23 cellular contexts compared by ENCODE assay signal in genomic region chr10:85594239-85594638, GRCh38.
A peak's percentile ranks its signal among the peaks of the same experiment; 100 is the strongest.
DNase-seq lines count a peak whose midpoint lies in the region; ATAC-seq and TF ChIP-seq lines count a peak whose summit lies in the region.
"Had no signal": no experiment of that assay in that cellular context is flagged by ENCODE, and none has a peak within 500 bp of the region (broad histone marks: within the 10 kb centered on the region; RNA-seq: fewer than 3 reads in every experiment).

No MANE protein-coding gene starts in this region.

- H3K27me3 ChIP-seq in CD4-positive, alpha-beta T cell (ENCODE audit: control insufficient read depth, insufficient read depth, low read length), result no peaks in the 10 kb centered on the region
- H3K27me3 ChIP-seq in mesendoderm (ENCODE audit: insufficient read depth, low read length, poor library complexity) (no peaks in the 10 kb centered on the region), H9 (ENCODE audit: insufficient read depth, low read length) (no peaks in the 10 kb centered on the region)

- H2BK15ac ChIP-seq in mesendoderm (replicated peaks; ENCODE audit: low read depth) (no peak overlapping the region), H9 (ENCODE audit: low read depth, low read length) (no peak overlapping the region)

- H4K5ac ChIP-seq in mesendoderm (ENCODE audit: low read length), result no peak overlapping the region
- no peak overlapping the region for H4K5ac ChIP-seq in H9 (ENCODE audit: insufficient read length, low read depth, low read length)

- no peaks in the 10 kb centered on the region for H3K27me3 Mint-ChIP-seq in CD4-positive, alpha-beta T cell
- H3K27me3 Mint-ChIP-seq in activated T-helper 17 cell treated with anti-CD3 and anti-CD28 coated beads, Interleukin-2, amount 50 U/mL, for 72 hours, result no peaks in the 10 kb centered on the region
- H3K27me3 Mint-ChIP-seq in natural killer cell (ENCODE audit: low read depth in 2 of 2) (no peaks in the 10 kb centered on the region), H9 (ENCODE audit: low read depth) (no peaks in the 10 kb centered on the region)

- ATAC-seq in CD4-positive, alpha-beta T cell (ENCODE audit: poor library complexity), result peak; percentile 43
- ATAC-seq in GM18867 (IDR thresholded peaks at IDR 0.05; ENCODE audit: unreplicated experiment) (peak; percentile 45), natural killer cell (no peak)
- peak; percentile 80 for ATAC-seq in activated T-helper 17 cell treated with anti-CD3 and anti-CD28 coated beads, Interleukin-2, amount 50 U/mL, for 72 hours (replicated peaks)
- ATAC-seq: CD8-positive, alpha-beta T cell; K562; left ventricle myocardium superior had no signal

- TF ChIP-seq CTCF in CD4-positive, alpha-beta T cell (IDR thresholded peaks at IDR 0.05), result no peak
- no peak for TF ChIP-seq CTCF in natural killer cell (IDR thresholded peaks at IDR 0.05)
- no peak for TF ChIP-seq CTCF in coronary artery (IDR thresholded peaks at IDR 0.05)
- TF ChIP-seq CTCF in H9 (conservative IDR thresholded peaks at IDR 0.05), result no peak

- H2BK120ac ChIP-seq in mesendoderm (ENCODE audit: low read depth, low read length) (no peak overlapping the region), H9 (ENCODE audit: low read depth, low read length, poor library complexity, severe bottlenecking) (no peak overlapping the region)

- no peaks in the 10 kb centered on the region for H3K36me3 ChIP-seq in mesendoderm (ENCODE audit: control insufficient read depth, insufficient read depth, low read length)

- no peaks in the 10 kb centered on the region for H3K79me2 ChIP-seq in mesendoderm (ENCODE audit: control insufficient read depth, insufficient read depth, low read length)
- H3K79me2 ChIP-seq in H9 (ENCODE audit: insufficient read depth, low read length), result no peaks in the 10 kb centered on the region

- H3K4ac ChIP-seq in mesendoderm (ENCODE audit: low read depth, low read length) (no peak overlapping the region), H9 (ENCODE audit: low read depth, low read length) (no peak overlapping the region)

- H3K4me2 ChIP-seq in mesendoderm (ENCODE audit: low read length) (no peak overlapping the region), H9 (ENCODE audit: insufficient read depth, insufficient read length, low read length) (no peak overlapping the region)
- H3K4me2 ChIP-seq: PC-9 had no signal

- no peak overlapping the region for H4K8ac ChIP-seq in mesendoderm (ENCODE audit: low read depth, low read length)
- H4K8ac ChIP-seq in H9 (replicated peaks; ENCODE audit: insufficient read length, low read depth, low read length), result no peak overlapping the region

- H4K20me1 ChIP-seq in H9 (ENCODE audit: control insufficient read depth, insufficient read depth, insufficient read length), result no peaks in the 10 kb centered on the region

- H3K23ac ChIP-seq in mesendoderm (ENCODE audit: low read length) (no peak overlapping the region), H9 (ENCODE audit: insufficient read length, low read depth, low read length) (no peak overlapping the region)

- H3K27ac ChIP-seq in CD4-positive, alpha-beta T cell (ENCODE audit: low read depth, low read length), result no peak overlapping the region
- H3K27ac ChIP-seq in mesendoderm (ENCODE audit: low read depth, low read length) (no peak overlapping the region), coronary artery (no peak overlapping the region), H9 (ENCODE audit: insufficient read length, low read depth, low read length) (no peak overlapping the region)
- H3K27ac ChIP-seq: PC-9 had no signal

- no peak overlapping the region for H2BK20ac ChIP-seq in H9 (ENCODE audit: low read depth, low read length, poor library complexity, severe bottlenecking)

- H3K18ac ChIP-seq in mesendoderm (ENCODE audit: low read length), result no peak overlapping the region
- no peak overlapping the region for H3K18ac ChIP-seq in H9 (ENCODE audit: insufficient read length, low read depth, low read length)

- no peaks in the 10 kb centered on the region for H3K4me1 ChIP-seq in mesendoderm (ENCODE audit: control insufficient read depth, low read depth, low read length)
- no peaks in the 10 kb centered on the region for H3K4me1 ChIP-seq in H9 (ENCODE audit: insufficient read depth, low read length)

- peak overlapping the region; percentile 19 for H3K27ac Mint-ChIP-seq in CD4-positive, alpha-beta T cell
- H3K27ac Mint-ChIP-seq in activated T-helper 17 cell treated with anti-CD3 and anti-CD28 coated beads, Interleukin-2, amount 50 U/mL, for 72 hours, result peak overlapping the region; percentile 18
- no peak overlapping the region for H3K27ac Mint-ChIP-seq in natural killer cell
- no peak overlapping the region for H3K27ac Mint-ChIP-seq in H9
- H3K27ac Mint-ChIP-seq: activated T-helper 1 cell treated with anti-CD3 and anti-CD28 coated beads, Interleukin-12 subunit alpha, Interleukin-12 subunit beta, Interleukin-2, Interleukin-4 antibody, amounts not matched to agents 30 ng/mL and 10 ng/mL and 1 ng/mL, durations not matched to agents 14 hours and 24 hours and 36 hours; CD8-positive, alpha-beta T cell; type B pancreatic cell had no signal

- POLR2A ChIA-PET in CD4-positive, alpha-beta T cell (lab: Charles Lee), result interaction anchor here (0.5 to 3.5 kb wide), 3 partner anchors 13 to 145 kb away, joined by 3 to 28 read pairs (median 10); no protein-coding TSS in a partner anchor

- intact Hi-C loops in CD4-positive, alpha-beta T cell (cut with DNase I, micrococcal nuclease), result loop anchor here in 1 of 2 experiments (2.0 kb wide), 1 partner anchor 19 kb away; no protein-coding TSS in a partner anchor
- intact Hi-C loops in natural killer cell (cut with micrococcal nuclease), result no loop called here
- intact Hi-C loops in cardiac septum (cut with DNase I), result no loop called here

- H3K9ac ChIP-seq in mesendoderm (ENCODE audit: low read length), result no peak overlapping the region
- no peak overlapping the region for H3K9ac ChIP-seq in H9 (ENCODE audit: extremely low read depth, insufficient read length, low read length)

- H3K36me3 Mint-ChIP-seq in CD4-positive, alpha-beta T cell (ENCODE audit: low read depth), result no peaks in the 10 kb centered on the region
- no peaks in the 10 kb centered on the region for H3K36me3 Mint-ChIP-seq in activated T-helper 17 cell treated with anti-CD3 and anti-CD28 coated beads, Interleukin-2, amount 50 U/mL, for 72 hours (ENCODE audit: low read depth)
- H3K36me3 Mint-ChIP-seq in natural killer cell, result no peaks in the 10 kb centered on the region
- no peaks in the 10 kb centered on the region for H3K36me3 Mint-ChIP-seq in H9 (ENCODE audit: insufficient read depth in 1 of 3, low read depth in 3 of 3)
- H3K36me3 Mint-ChIP-seq: activated naive CD4-positive, alpha-beta T cell treated with anti-CD3 and anti-CD28 coated beads, Interleukin-2, amount 50 U/mL, for 72 hours; CD8-positive, alpha-beta T cell; type B pancreatic cell had no signal

- H3K4me3 ChIP-seq in mesendoderm (ENCODE audit: low read length) (no peak overlapping the region), coronary artery (no peak overlapping the region)
- H3K4me3 ChIP-seq: K562, PC-9 had no signal

- H2BK12ac ChIP-seq in H9 (ENCODE audit: insufficient read length, low read depth, low read length), result no peak overlapping the region

- H3K23me2 ChIP-seq in H9 (ENCODE audit: insufficient read length, low read depth, low read length, poor library complexity, severe bottlenecking), result no peaks in the 10 kb centered on the region

- no peak overlapping the region for H2AFZ ChIP-seq in H9 (ENCODE audit: low read length)
- H2AFZ ChIP-seq: PC-9 had no signal

- H4K91ac ChIP-seq in H9 (ENCODE audit: insufficient read length, low read depth, low read length), result no peak overlapping the region

- no peak overlapping the region for H2BK5ac ChIP-seq in mesendoderm (ENCODE audit: low read length)
- H2BK5ac ChIP-seq in H9 (ENCODE audit: insufficient read length, low read length), result no peak overlapping the region

- no peak for DNase-seq in CD4-positive, alpha-beta T cell
- DNase-seq in mesendoderm (peak; percentile 62), natural killer cell (no peak), coronary artery (ENCODE audit: low spot score) (no peak), H9 (no peak), cardiac septum (ENCODE audit: low spot score) (no peak)
- DNase-seq: activated CD4-positive, CD25-positive, alpha-beta regulatory T cell treated with anti-CD3 and anti-CD28 coated beads, Interleukin-2, amount 50 U/mL, for 72 hours; central memory CD4-positive, alpha-beta T cell; DMS153; foreskin fibroblast; left ventricle myocardium superior; NCI-H510A; PC-9; SHP77 treated with DMSO at 0.1 percent for 48 hours; stimulated activated CD4-positive, alpha-beta T cell treated with anti-CD3 and anti-CD28 coated beads, Interleukin-15, amount 100 ng/mL, for 24 hours; SW 1271 had no signal

- CTCF ChIA-PET in CD4-positive, alpha-beta T cell (lab: Charles Lee), result no interaction called here

- H3K9me3 Mint-ChIP-seq in CD4-positive, alpha-beta T cell, result no peaks in the 10 kb centered on the region
- H3K9me3 Mint-ChIP-seq in activated T-helper 17 cell treated with anti-CD3 and anti-CD28 coated beads, Interleukin-2, amount 50 U/mL, for 72 hours, result no peaks in the 10 kb centered on the region
- H3K9me3 Mint-ChIP-seq in natural killer cell, result no peaks in the 10 kb centered on the region
- H3K9me3 Mint-ChIP-seq in H9, result no peaks in the 10 kb centered on the region
- H3K9me3 Mint-ChIP-seq: activated naive CD4-positive, alpha-beta T cell treated with anti-CD3 and anti-CD28 coated beads, Interleukin-2, amount 50 U/mL, for 72 hours; activated T-helper 1 cell treated with anti-CD3 and anti-CD28 coated beads, Interleukin-12 subunit alpha, Interleukin-12 subunit beta, Interleukin-2, Interleukin-4 antibody, amounts not matched to agents 30 ng/mL and 10 ng/mL and 1 ng/mL, durations not matched to agents 14 hours and 24 hours and 36 hours; CD8-positive, alpha-beta T cell; type B pancreatic cell had no signal

- H3K79me1 ChIP-seq in mesendoderm (ENCODE audit: low read length), result no peaks in the 10 kb centered on the region
- no peaks in the 10 kb centered on the region for H3K79me1 ChIP-seq in H9 (ENCODE audit: insufficient read depth, low read depth, low read length, poor library complexity, severe bottlenecking)

- H3K4me1 Mint-ChIP-seq in CD4-positive, alpha-beta T cell (ENCODE audit: low read depth), result peaks cover 19% of the 10 kb centered on the region
- H3K4me1 Mint-ChIP-seq in activated T-helper 17 cell treated with anti-CD3 and anti-CD28 coated beads, Interleukin-2, amount 50 U/mL, for 72 hours, result peaks cover 9% of the 10 kb centered on the region
- H3K4me1 Mint-ChIP-seq in natural killer cell (peaks cover 0 to 6% of the 10 kb centered on the region in 2 donors), H9 (peaks cover 0 to 3% of the 10 kb centered on the region in 2 experiments; a peak in 1 of 4 replicates)

- no CpG with 5 or more reads among the region's 3 CpGs for WGBS in mesendoderm (ENCODE audit: extremely low coverage, insufficient coverage, low lambda C conversion rate)
- WGBS in H9 (ENCODE audit: extremely low coverage, insufficient read length, low lambda C conversion rate), result no CpG with 5 or more reads among the region's 3 CpGs

- H3K56ac ChIP-seq in mesendoderm (ENCODE audit: low read length), result no peak overlapping the region
- H3K56ac ChIP-seq in H9 (ENCODE audit: insufficient read length, low read depth, low read length), result no peak overlapping the region

- H2AK5ac ChIP-seq in mesendoderm (ENCODE audit: low read length) (no peak overlapping the region), H9 (ENCODE audit: insufficient read length, low read length) (no peak overlapping the region)

- no peaks in the 10 kb centered on the region for H3K9me3 ChIP-seq in CD4-positive, alpha-beta T cell (ENCODE audit: control insufficient read depth, low read length)
- no peaks in the 10 kb centered on the region for H3K9me3 ChIP-seq in H9 (ENCODE audit: control insufficient read depth, low read depth, low read length)

- H3K14ac ChIP-seq in H9 (ENCODE audit: insufficient read depth, low read length), result no peak overlapping the region

- H3T11ph ChIP-seq in H9 (ENCODE audit: low read length), result no peak overlapping the region

- H3K4me3 Mint-ChIP-seq in CD4-positive, alpha-beta T cell, result no peak overlapping the region
- H3K4me3 Mint-ChIP-seq in activated T-helper 17 cell treated with anti-CD3 and anti-CD28 coated beads, Interleukin-2, amount 50 U/mL, for 72 hours, result no peak overlapping the region
- H3K4me3 Mint-ChIP-seq in natural killer cell (no peak overlapping the region), H9 (no peak overlapping the region)
- H3K4me3 Mint-ChIP-seq: activated T-helper 1 cell treated with anti-CD3 and anti-CD28 coated beads, Interleukin-12 subunit alpha, Interleukin-12 subunit beta, Interleukin-2, Interleukin-4 antibody, amounts not matched to agents 30 ng/mL and 10 ng/mL and 1 ng/mL, durations not matched to agents 14 hours and 24 hours and 36 hours; CD8-positive, alpha-beta T cell; type B pancreatic cell had no signal

Comparison
In these comparisons a context has a peak if more than half of its experiments do, and no peak if none do; other contexts are left out.
1. ATAC-seq: peak in CD4-positive, alpha-beta T cell (single experiment), GM18867 (single experiment) and activated T-helper 17 cell treated with anti-CD3 and anti-CD28 coated beads, Interleukin-2, amount 50 U/mL, for 72 hours (single experiment); none in natural killer cell (0 of 3).
2. H3K27ac Mint-ChIP-seq: peak in CD4-positive, alpha-beta T cell (single experiment) and activated T-helper 17 cell treated with anti-CD3 and anti-CD28 coated beads, Interleukin-2, amount 50 U/mL, for 72 hours (single experiment); none in natural killer cell (0 of 2) and H9 (0 of 3).